Comparison of ENCODE assay signal across 19 cellular contexts in genomic region chr2:130354135-130354420, GRCh38. TPM values are rescaled to one million over a fixed set of nuclear protein-coding genes. Genes with fewer than 3 reads are reported as not detected.
A peak's percentile ranks its signal among the peaks of the same experiment; 100 is the strongest.
DNase-seq lines count a peak whose midpoint lies in the region; ATAC-seq, FAIRE-seq and TF ChIP-seq lines count a peak whose summit lies in the region.
"Had no signal": no experiment of that assay in that cellular context is flagged by ENCODE, and none has a peak within 500 bp of the region (broad histone marks: within the 10 kb centered on the region; RNA-seq: fewer than 3 reads in every experiment).

No MANE protein-coding gene starts in this region.

- no peak overlapping the region for H2AFZ ChIP-seq in OCI-LY7 (ENCODE audit: low read length)
- H2AFZ ChIP-seq in hepatocyte, result no peak overlapping the region

- H3K79me2 ChIP-seq in OCI-LY7 (ENCODE audit: insufficient read depth, low read depth, low read length), result peaks cover 18% of the 10 kb centered on the region; the same call in 1 of the 2 replicates
- no peaks in the 10 kb centered on the region for H3K79me2 ChIP-seq in hepatocyte

- peak overlapping the region; percentile 94; the same call in 2 of the 3 replicates for H3K4me2 ChIP-seq in A549
- H3K4me2 ChIP-seq in BLaER1, result peak overlapping the region; percentile 97
- peak overlapping the region; percentile 93 for H3K4me2 ChIP-seq in OCI-LY7 (ENCODE audit: low read length)
- peak overlapping the region; percentile 96 for H3K4me2 ChIP-seq in hepatocyte

- BruUV-seq in OCI-LY7 (replicated peaks; lab: Mats Ljungman, UMichigan), result no TSS peak

- no peak for TF ChIP-seq POLR2A in A549 (IDR thresholded peaks at IDR 0.05; ENCODE audit: low read length)

- ATAC-seq in A549 (no peak), GM19351 (IDR thresholded peaks at IDR 0.05; ENCODE audit: unreplicated experiment) (no peak), HG03135 (IDR thresholded peaks at IDR 0.05; ENCODE audit: unreplicated experiment) (no peak)
- ATAC-seq: activated T-cell treated with anti-CD3 and anti-CD28 coated beads, Interleukin-2, amount 50 U/mL, for 72 hours; esophagus mucosa had no signal

- H3K36me3 ChIP-seq in BLaER1 (peaks cover 3% of the 10 kb centered on the region), OCI-LY7 (ENCODE audit: insufficient read depth, low read length) (peaks cover 23% of the 10 kb centered on the region), hepatocyte (replicated peaks; ENCODE audit: insufficient read depth, low read depth) (no peaks in the 10 kb centered on the region)
- H3K36me3 ChIP-seq: ovary, transverse colon had no signal

- CTCF ChIA-PET in A549 (lab: Yijun Ruan, JAX), result interaction anchor here (0.7 to 5.5 kb wide), 4 partner anchors 15 to 48 kb away, joined by 3 to 27 read pairs (median 6); no protein-coding TSS in a partner anchor
- CTCF ChIA-PET in OCI-LY7 (lab: Charles Lee; ENCODE audit: unreplicated experiment), result interaction anchor here (0.8 to 1.0 kb wide), 2 partner anchors 24 to 36 kb away, joined by 3 to 4 read pairs; no protein-coding TSS in a partner anchor

- H3K9ac ChIP-seq in BLaER1, result no peak overlapping the region

- no peak for FAIRE-seq in A549 (lab: Jason Lieb, UNC)
- FAIRE-seq: H1 had no signal

- H3K4me3 ChIP-seq in A549 (no peak overlapping the region), BLaER1 (no peak overlapping the region), OCI-LY7 (ENCODE audit: low read depth, low read length, poor library complexity, severe bottlenecking) (peak overlapping the region; percentile 75), hepatocyte (no peak overlapping the region)
- H3K4me3 ChIP-seq: transverse colon had no signal

- TF ChIP-seq EP300 in A549 (IDR thresholded peaks at IDR 0.05), result no peak

- intact Hi-C loops in OCI-LY7 (cut with micrococcal nuclease; ENCODE audit: unreplicated experiment), result loop anchor here (10.0 kb wide), 1 partner anchor 1231 kb away; no protein-coding TSS in a partner anchor
- intact Hi-C loops in posterior cingulate gyrus (cut with DNase I), result no loop called here

- H4K20me1 ChIP-seq in BLaER1 (peaks cover 7% of the 10 kb centered on the region; the same call in 1 of the 2 replicates), OCI-LY7 (ENCODE audit: insufficient read depth, low read length) (no peaks in the 10 kb centered on the region), hepatocyte (ENCODE audit: insufficient read depth, poor library complexity, severe bottlenecking) (no peaks in the 10 kb centered on the region)

- H3K27me3 ChIP-seq in BLaER1 (no peaks in the 10 kb centered on the region), hepatocyte (no peaks in the 10 kb centered on the region)
- H3K27me3 ChIP-seq: ovary, spleen, transverse colon had no signal

- no peak for TF ChIP-seq RAD21 in A549 (conservative IDR thresholded peaks at IDR 0.05 in 1 of 2, IDR thresholded peaks at IDR 0.05 in 1 of 2)

- peaks cover 17% of the 10 kb centered on the region; the same call in 2 of the 3 replicates for H3K4me1 ChIP-seq in A549
- H3K4me1 ChIP-seq in BLaER1, result peaks cover 54% of the 10 kb centered on the region
- peaks cover 65% of the 10 kb centered on the region for H3K4me1 ChIP-seq in OCI-LY7 (ENCODE audit: insufficient read depth, low read length, poor library complexity, severe bottlenecking)
- no peaks in the 10 kb centered on the region for H3K4me1 ChIP-seq in hepatocyte (ENCODE audit: insufficient read depth)

- no peak for TF ChIP-seq CTCF in A549 (IDR thresholded peaks at IDR 0.05)
- TF ChIP-seq CTCF in OCI-LY7 (conservative IDR thresholded peaks at IDR 0.05; ENCODE audit: low read length), result no peak
- no peak for TF ChIP-seq CTCF in hepatocyte (IDR thresholded peaks at IDR 0.05; ENCODE audit: poor library complexity)

- H3K9me2 ChIP-seq in OCI-LY7 (ENCODE audit: insufficient read depth, low read length) (no peaks in the 10 kb centered on the region), hepatocyte (replicated peaks; ENCODE audit: insufficient read depth) (no peaks in the 10 kb centered on the region)

- POLR2A ChIA-PET in A549 (lab: Yijun Ruan, JAX) (interaction anchor here (2.7 kb wide), 1 partner anchor 12 kb away, joined by 27 read pairs; the partner anchor contains the start of gene IMP4), OCI-LY7 (lab: Charles Lee) (interaction anchor here (0.7 to 15.9 kb wide), 7 partner anchors 9 to 32 kb away, joined by 4 to 251 read pairs (median 30); partner anchors contain the start of gene IMP4)

- H3K27ac ChIP-seq in A549 (no peak overlapping the region), BLaER1 (no peak overlapping the region), OCI-LY7 (ENCODE audit: low read depth, low read length, poor library complexity, severe bottlenecking) (peak overlapping the region; percentile 97), hepatocyte (no peak overlapping the region)
- H3K27ac ChIP-seq: ovary had no signal

- WGBS in A549 (ENCODE audit: missing lambda C conversion rate), result 64% methylated on average over 1 of the region's 1 CpG
- 92% methylated on average over 1 of the region's 1 CpG for WGBS in hepatocyte (ENCODE audit: low lambda C conversion rate, missing lambda C conversion rate)

- DNase-seq in A549 (ENCODE audit: low read depth in 1 of 2, low spot score in 1 of 2) (no peak), OCI-LY7 (ENCODE audit: low spot score) (no peak), hepatocyte (ENCODE audit: low spot score) (no peak), posterior cingulate gyrus (no peak), NCI-H128 (lab: John Stamatoyannopoulos, UW; ENCODE audit: unreplicated experiment) (no peak)
- DNase-seq: activated CD4-positive, CD25-positive, alpha-beta regulatory T cell treated with anti-CD3 and anti-CD28 coated beads, Interleukin-2, amount 50 U/mL, for 72 hours; activated T-cell treated with anti-CD3 and anti-CD28 coated beads, Interleukin-2, amount 50 U/mL, for 72 hours; C1 segment of cervical spinal cord; islet precursor cell; NCI-H187 treated with DMSO at 0.1 percent for 48 hours; ovary; spleen; stimulated activated naive CD4-positive, alpha-beta T cell; transverse colon had no signal

- H3K9me3 ChIP-seq in A549, result no peaks in the 10 kb centered on the region
- H3K9me3 ChIP-seq in BLaER1, result no peaks in the 10 kb centered on the region
- H3K9me3 ChIP-seq in OCI-LY7 (ENCODE audit: low read length), result no peaks in the 10 kb centered on the region
- H3K9me3 ChIP-seq in hepatocyte (ENCODE audit: low read depth), result no peaks in the 10 kb centered on the region
- H3K9me3 ChIP-seq: ovary, spleen, transverse colon had no signal

TF ChIP-seq in A549, 52 proteins besides CTCF, POLR2A, EP300 and RAD21:
- no peak for TF ChIP-seq CHD2 (IDR thresholded peaks at IDR 0.05; ENCODE audit: low read length, partially characterized antibody)
TF ChIP-seq in A549: peak in this region for 0.

RNA-seq across cellular contexts. Expression of gene PTPN18, which starts 1.8 kb away (rescaled TPM):
- polyA plus RNA-seq in A549 (2011; rRNA removed) (20.4 and 23.7 TPM in 2 replicates), A549 (2017; fragmentation: RNase III; extraction: RNeasy Plus Mini Kit Qiagen cat#74134 plus additional on column Dnase treatment) (19.6 to 23.1 TPM (median 20.5 TPM) in 3 replicates), hepatocyte (34.7 and 41.6 TPM in 2 replicates)
- 25.9 and 31.9 TPM in 2 replicates for polyA plus RNA-seq in A549 (2012; cell fraction: cytosol; rRNA removed)
- 106 and 111 TPM in 2 replicates for polyA plus RNA-seq in A549 (2012; cell fraction: nucleus; rRNA removed)
- 38.5 and 41.2 TPM in 2 replicates for polyA minus RNA-seq in A549 (2011; rRNA and poly(A)+ RNA removed)
- 96.6 and 107 TPM in 2 replicates for total RNA-seq in OCI-LY7 (2014; rRNA removed; shearing (Covaris generic))
- total RNA-seq in OCI-LY7 (2022) (309 and 363 TPM in 2 replicates), hepatocyte (34.8 and 35.7 TPM in 2 replicates)

RNA-seq across cellular contexts. Expression of gene IMP4, which starts 11.4 kb away (rescaled TPM):
- polyA plus RNA-seq in A549 (2011; rRNA removed), result 113 and 118 TPM in 2 replicates
- 471 and 473 TPM in 2 replicates for polyA plus RNA-seq in A549 (2012; cell fraction: cytosol; rRNA removed)
- polyA plus RNA-seq in A549 (2012; cell fraction: nucleus; rRNA removed), result 569 and 687 TPM in 2 replicates
- polyA plus RNA-seq in A549 (2017; fragmentation: RNase III; extraction: RNeasy Plus Mini Kit Qiagen cat#74134 plus additional on column Dnase treatment), result 149 to 178 TPM (median 159 TPM) in 3 replicates
- polyA minus RNA-seq in A549 (2011; rRNA and poly(A)+ RNA removed), result 143 and 144 TPM in 2 replicates
- 265 and 266 TPM in 2 replicates for total RNA-seq in OCI-LY7 (2014; rRNA removed; shearing (Covaris generic))
- total RNA-seq in OCI-LY7 (2022), result 314 and 327 TPM in 2 replicates
- 49.1 and 52.4 TPM in 2 replicates for total RNA-seq in hepatocyte
- polyA plus RNA-seq in hepatocyte, result 56.4 and 80.9 TPM in 2 replicates
